12 cellular contexts compared by ENCODE assay signal in genomic region chr17:51035436-51035835, GRCh38.
A peak's percentile ranks its signal among the peaks of the same experiment; 100 is the strongest.
DNase-seq lines count a peak whose midpoint lies in the region; ATAC-seq and TF ChIP-seq lines count a peak whose summit lies in the region.
"Had no signal": no experiment of that assay in that cellular context is flagged by ENCODE, and none has a peak within 500 bp of the region (broad histone marks: within the 10 kb centered on the region; RNA-seq: fewer than 3 reads in every experiment).

No MANE protein-coding gene starts in this region.

- H3K9me3 Mint-ChIP-seq in stimulated activated memory B cell treated with anti-CD40 and anti-IgM and Interleukin-4, amounts not matched to agents 10 μg/mL and 1 μg/mL and 100 μg/mL, for 72 hours: no peaks in the 10 kb centered on the region
- H3K9me3 Mint-ChIP-seq: activated T-cell treated with anti-CD3 and anti-CD28 coated beads, Interleukin-2, amount 50 U/mL, for 72 hours had no signal

- peaks cover 40% of the 10 kb centered on the region for H3K36me3 Mint-ChIP-seq in stimulated activated memory B cell treated with anti-CD40 and anti-IgM and Interleukin-4, amounts not matched to agents 10 μg/mL and 1 μg/mL and 100 μg/mL, for 72 hours

- peaks cover 32% of the 10 kb centered on the region for H3K4me1 Mint-ChIP-seq in stimulated activated memory B cell treated with anti-CD40 and anti-IgM and Interleukin-4, amounts not matched to agents 10 μg/mL and 1 μg/mL and 100 μg/mL, for 72 hours

- no peak for TF ChIP-seq CTCF in left lung (IDR thresholded peaks at IDR 0.05)

- H3K4me3 ChIP-seq in ACC112 (ENCODE audit: low read depth, low read length): no peak overlapping the region
- no peak overlapping the region for H3K4me3 ChIP-seq in left lung
- H3K4me3 ChIP-seq: skin epidermis had no signal

- H3K27me3 ChIP-seq in ACC112 (ENCODE audit: insufficient read depth, low read length) (no peaks in the 10 kb centered on the region), left lung (no peaks in the 10 kb centered on the region)

- H3K27ac ChIP-seq in ACC112 (ENCODE audit: low read depth, low read length) (0 out of 2 replicates have a peak overlapping the region, but pooled peaks have one; percentile 1), left lung (peak overlapping the region in 1 of 2 donors; percentile 60)

- no peak overlapping the region for H3K27ac Mint-ChIP-seq in stimulated activated memory B cell treated with anti-CD40 and anti-IgM and Interleukin-4, amounts not matched to agents 10 μg/mL and 1 μg/mL and 100 μg/mL, for 72 hours

- H3K4me3 Mint-ChIP-seq in stimulated activated memory B cell treated with anti-CD40 and anti-IgM and Interleukin-4, amounts not matched to agents 10 μg/mL and 1 μg/mL and 100 μg/mL, for 72 hours: no peak overlapping the region
- H3K4me3 Mint-ChIP-seq: activated T-cell treated with anti-CD3 and anti-CD28 coated beads, Interleukin-2, amount 50 U/mL, for 72 hours had no signal

- H3K9me3 ChIP-seq in left lung: no peaks in the 10 kb centered on the region

- no peak overlapping the region for H2AFZ ChIP-seq in ACC112 (ENCODE audit: low read length, unreplicated experiment)

- peaks cover 7% of the 10 kb centered on the region for H3K4me1 ChIP-seq in ACC112 (ENCODE audit: control insufficient read depth, insufficient read depth, low read length, unreplicated experiment)
- H3K4me1 ChIP-seq in left lung: peaks cover 12 to 14% of the 10 kb centered on the region in 2 donors

- DNase-seq in HCEC 1CT (peak; percentile 58), astrocyte of the hippocampus (ENCODE audit: low read depth, low spot score) (peak; percentile 95), left lung (no peak), NCI-H526 (lab: John Stamatoyannopoulos, UW) (no peak), HuH-7 (ENCODE audit: low spot score) (no peak), mesenteric fat pad (ENCODE audit: low spot score) (no peak)
- DNase-seq: activated T-cell treated with anti-CD3 and anti-CD28 coated beads, Interleukin-2, amount 50 U/mL, for 72 hours; PC-3; trophoblast cell had no signal

- H3K79me2 ChIP-seq in ACC112 (ENCODE audit: control insufficient read depth, insufficient read depth, low read length, unreplicated experiment): peaks cover 6% of the 10 kb centered on the region

- no peaks in the 10 kb centered on the region for H3K27me3 Mint-ChIP-seq in stimulated activated memory B cell treated with anti-CD40 and anti-IgM and Interleukin-4, amounts not matched to agents 10 μg/mL and 1 μg/mL and 100 μg/mL, for 72 hours

- ATAC-seq in left lung: peak; percentile 82
- no peak for ATAC-seq in stimulated activated memory B cell treated with anti-CD40 and anti-IgM and Interleukin-4, amounts not matched to agents 10 μg/mL and 1 μg/mL and 100 μg/mL, for 72 hours
- ATAC-seq: activated T-cell treated with anti-CD3 and anti-CD28 coated beads, Interleukin-2, amount 50 U/mL, for 72 hours; PC-3 had no signal

- peaks cover 6% of the 10 kb centered on the region for H3K36me3 ChIP-seq in ACC112 (ENCODE audit: insufficient read depth, low read length)
- peaks cover 0 to 26% of the 10 kb centered on the region in 2 donors for H3K36me3 ChIP-seq in left lung

- intact Hi-C loops in left lung (cut with DNase I): no loop called here

Comparison
In these comparisons a context has a peak if more than half of its experiments do, and no peak if none do; other contexts are left out.
1. DNase-seq: peak in HCEC 1CT (single experiment) and astrocyte of the hippocampus (single experiment); none in left lung (0 of 2), NCI-H526 (0 of 2), HuH-7 (single experiment) and mesenteric fat pad (single experiment).